ENCODE assay signal across 8 cellular contexts in genomic region chr11:45847908-45848316, GRCh38. TPM values are rescaled to one million over a fixed set of nuclear protein-coding genes. Genes with fewer than 3 reads are reported as not detected.
DNase-seq lines count a peak whose midpoint lies in the region; ATAC-seq and TF ChIP-seq lines count a peak whose summit lies in the region.

No MANE protein-coding gene starts in this region.

- peaks cover 50% of the 10 kb centered on the region for H3K79me2 ChIP-seq in hepatocyte

- TF ChIP-seq POLR2A in sigmoid colon (IDR thresholded peaks at IDR 0.05) = no peak

- ATAC-seq in HG03280 (IDR thresholded peaks at IDR 0.05; ENCODE audit: unreplicated experiment) = peak; percentile 7

- H3K27ac ChIP-seq in AG04450 (ENCODE audit: low read depth, low read length) = peak overlapping the region; percentile 80
- H3K27ac ChIP-seq in ascending aorta = peak overlapping the region; percentile 97 to 98
- H3K27ac ChIP-seq in hepatocyte = peak overlapping the region; percentile 96
- H3K27ac ChIP-seq in sigmoid colon = peak overlapping the region; percentile 98 to 99 (median 99)

- DNase-seq in AG04450 (ENCODE audit: low read depth, low spot score) (no peak), SHP77 (lab: John Stamatoyannopoulos, UW) (peak; percentile 49 to 57), ascending aorta (ENCODE audit: low spot score in 2 of 2) (peak in 1 of 2 donors; percentile 74), hepatocyte (ENCODE audit: low spot score) (peak; percentile 83), sigmoid colon (peak; percentile 80), putamen (ENCODE audit: low spot score) (no peak)

- no peaks in the 10 kb centered on the region for H3K9me3 ChIP-seq in AG04450 (ENCODE audit: control insufficient read depth, insufficient read depth, low read length)
- no peaks in the 10 kb centered on the region for H3K9me3 ChIP-seq in ascending aorta
- H3K9me3 ChIP-seq in hepatocyte (ENCODE audit: low read depth) = no peaks in the 10 kb centered on the region
- no peaks in the 10 kb centered on the region for H3K9me3 ChIP-seq in sigmoid colon

- no peaks in the 10 kb centered on the region for H3K9me2 ChIP-seq in hepatocyte (replicated peaks; ENCODE audit: insufficient read depth)

- H3K4me1 ChIP-seq in ascending aorta (peaks cover 14 to 47% of the 10 kb centered on the region in 2 donors), hepatocyte (ENCODE audit: insufficient read depth) (peaks cover 3% of the 10 kb centered on the region), sigmoid colon (peaks cover 0 to 67% (median 60%) of the 10 kb centered on the region in 4 donors)

- peak overlapping the region; percentile 88 for H3K4me3 ChIP-seq in AG04450 (ENCODE audit: low read depth, low read length)
- peak overlapping the region; percentile 93 for H3K4me3 ChIP-seq in GM12875 (ENCODE audit: low read depth, low read length)
- H3K4me3 ChIP-seq in ascending aorta = peak overlapping the region; percentile 92 to 97
- peak overlapping the region; percentile 58 for H3K4me3 ChIP-seq in hepatocyte
- peak overlapping the region; percentile 90 to 98 (median 94) for H3K4me3 ChIP-seq in sigmoid colon

- intact Hi-C loops in ascending aorta (cut with DNase I) (loop anchor here (1.0 to 10.0 kb wide), 8 partner anchors 11 to 1567 kb away; partner anchors contain the start of genes PACSIN3 and SLC35C1), sigmoid colon (cut with DNase I) (loop anchor here (2.0 to 5.0 kb wide), 2 partner anchors 43 to 274 kb away; partner anchors contain the start of genes PHF21A and SLC35C1)

- H2AFZ ChIP-seq in hepatocyte = peak overlapping the region; percentile 7

- TF ChIP-seq CTCF in AG04450 (IDR thresholded peaks at IDR 0.05; ENCODE audit: low read depth, low read length) (peak; percentile 24; the same call in 1 of the 2 replicates), GM12875 (IDR thresholded peaks at IDR 0.05; ENCODE audit: borderline replicate concordance, insufficient read depth, low read depth, low read length) (peak; percentile 13; the same call in 1 of the 2 replicates), ascending aorta (IDR thresholded peaks at IDR 0.05) (peak in 2 of 3 experiments; percentile 7 to 15), hepatocyte (IDR thresholded peaks at IDR 0.05; ENCODE audit: poor library complexity) (no peak), sigmoid colon (IDR thresholded peaks at IDR 0.05) (peak in 2 of 4 experiments; percentile 10 to 19)

- POLR2A ChIA-PET in AG04450 (lab: Yijun Ruan, JAX) = interaction anchor here (0.6 to 1.4 kb wide), 5 partner anchors 25 to 1101 kb away, joined by 3 to 9 read pairs (median 5); partner anchors contain the start of gene SLC35C1

- H4K20me1 ChIP-seq in hepatocyte (ENCODE audit: insufficient read depth, poor library complexity, severe bottlenecking) = peaks cover 41% of the 10 kb centered on the region

- no peak for TF ChIP-seq EP300 in sigmoid colon (IDR thresholded peaks at IDR 0.05)

- H3K4me2 ChIP-seq in hepatocyte = peak overlapping the region; percentile 86

- CTCF ChIA-PET in AG04450 (lab: Charles Lee) = no interaction called here

- H3K36me3 ChIP-seq in ascending aorta (no peaks in the 10 kb centered on the region), hepatocyte (replicated peaks; ENCODE audit: insufficient read depth, low read depth) (no peaks in the 10 kb centered on the region), sigmoid colon (no peaks in the 10 kb centered on the region)

- peaks cover 3% of the 10 kb centered on the region for H3K27me3 ChIP-seq in AG04450 (ENCODE audit: control insufficient read depth, insufficient read depth, low read length)
- H3K27me3 ChIP-seq in ascending aorta = no peaks in the 10 kb centered on the region
- H3K27me3 ChIP-seq in hepatocyte = no peaks in the 10 kb centered on the region
- no peaks in the 10 kb centered on the region for H3K27me3 ChIP-seq in sigmoid colon

- WGBS in hepatocyte (ENCODE audit: low lambda C conversion rate, missing lambda C conversion rate) = 3% methylated on average over 16 of the region's 16 CpGs
- 1% methylated on average over 16 of the region's 16 CpGs for WGBS in sigmoid colon, 2 donors

RNA-seq across cellular contexts. Expression of gene CRY2, which starts 0.6 kb away (rescaled TPM):
- polyA plus RNA-seq in AG04450 (2011; rRNA removed) (11.7 and 13.3 TPM in 2 replicates), hepatocyte (23.8 and 25.5 TPM in 2 replicates), sigmoid colon (10 to 100 TPM in 2 of 3 donors, 1 to 10 TPM in 1; 5.3 to 14.9 (median 13.2) TPM)
- polyA minus RNA-seq in AG04450 (2011; rRNA and poly(A)+ RNA removed) = 28.1 and 31.7 TPM in 2 replicates
- total RNA-seq in ascending aorta (29.6 TPM), hepatocyte (21.3 and 27.6 TPM in 2 replicates), sigmoid colon (10 to 100 TPM; 27.5 to 49.3 (median 38.9) TPM)

RNA-seq across cellular contexts. Expression of gene MAPK8IP1, which starts 37.5 kb away (rescaled TPM):
- polyA plus RNA-seq in AG04450 (2011; rRNA removed) (5.6 and 7.6 TPM in 2 replicates), hepatocyte (7.2 and 8.3 TPM in 2 replicates), sigmoid colon (1 to 10 TPM; 1.2 to 4.2 (median 1.8) TPM)
- polyA minus RNA-seq in AG04450 (2011; rRNA and poly(A)+ RNA removed) = 9.7 and 12.6 TPM in 2 replicates
- total RNA-seq in ascending aorta (6.0 TPM), hepatocyte (5.2 and 7.6 TPM in 2 replicates), sigmoid colon (10 to 100 TPM in 2 of 4 donors, 1 to 10 TPM in 2; 4.9 to 15.5 (median 8.8) TPM)

RNA-seq across cellular contexts. Expression of gene SLC35C1, which starts 43.0 kb away (rescaled TPM):
- polyA plus RNA-seq in AG04450 (2011; rRNA removed) = 4.7 and 10.6 TPM in 2 replicates
- polyA minus RNA-seq in AG04450 (2011; rRNA and poly(A)+ RNA removed) = 7.7 and 19.2 TPM in 2 replicates
- total RNA-seq in ascending aorta = 47.7 TPM
- 11.1 and 12.7 TPM in 2 replicates for total RNA-seq in hepatocyte
- polyA plus RNA-seq in hepatocyte = 22.1 and 25.0 TPM in 2 replicates
- 1 to 10 TPM; 5.3 to 8.6 (median 7.2) TPM for total RNA-seq in sigmoid colon
- polyA plus RNA-seq in sigmoid colon = 10 to 100 TPM; 11.6 to 38.9 (median 20.4) TPM

RNA-seq across cellular contexts. Expression of gene FREY1, which starts 59.2 kb away (rescaled TPM):
- polyA plus RNA-seq in AG04450 (2011; rRNA removed) (0.35 TPM in 1 of 2 replicates, not detected in the other), hepatocyte (0.21 TPM in 1 of 2 replicates, not detected in the other), sigmoid colon (under 1 TPM in 1 of 3 donors, not detected in 2; 0.64 TPM)
- 1.7 and 1.8 TPM in 2 replicates for polyA minus RNA-seq in AG04450 (2011; rRNA and poly(A)+ RNA removed)
- total RNA-seq in ascending aorta (not detected), hepatocyte (not detected in 2 replicates), sigmoid colon (1 to 10 TPM in 2 of 4 donors, not detected in 2; 2.2 to 3.5 TPM)

Comparison
In these comparisons a context has a peak if more than half of its experiments do, and no peak if none do; other contexts are left out.
1. DNase-seq: peak in SHP77 (2 of 2), hepatocyte (single experiment) and sigmoid colon (single experiment); none in AG04450 (single experiment) and putamen (single experiment).
2. Peak in every context shown above with its lines, with median percentiles within 50 percentile points of each other: H3K27ac ChIP-seq and H3K4me3 ChIP-seq.